8 cellular contexts compared by ENCODE assay signal in genomic region chr1:162276493-162276892, GRCh38.
DNase-seq lines count a peak whose midpoint lies in the region; TF ChIP-seq lines count a peak whose summit lies in the region.

No MANE protein-coding gene starts in this region.

- DNase-seq in NCI-H146 (lab: John Stamatoyannopoulos, UW) = peak; percentile 22
- DNase-seq in NCI-H146 treated with DMSO at 0.1 percent for 48 hours (lab: John Stamatoyannopoulos, UW; ENCODE audit: unreplicated experiment) = no peak
- DNase-seq in NCI-H2171 treated with DMSO at 0.1 percent for 48 hours (lab: John Stamatoyannopoulos, UW) = peak; percentile 35
- peak; percentile 66 for DNase-seq in MCF 10A (ENCODE audit: unreplicated experiment)
- peak; percentile 58 for DNase-seq in midbrain (lab: John Stamatoyannopoulos, UW)
- DNase-seq in activated naive CD4-positive, alpha-beta T cell treated with Interleukin-2 at 50 U/mL for 16 hours = no peak
- DNase-seq in retina = no peak
- no peak for DNase-seq in GF-D8 (lab: John Stamatoyannopoulos, UW)

- CTCF ChIA-PET in MCF 10A (lab: Yijun Ruan, JAX) = interaction anchor here (0.5 to 6.3 kb wide), 69 partner anchors 9 to 717 kb away, joined by 3 to 130 read pairs (median 4); partner anchors contain the start of genes NOS1AP and OLFML2B

- no peak overlapping the region for H3K27ac Mint-ChIP-seq in MCF 10A (ENCODE audit: low read depth, unreplicated experiment)

- H3K27me3 Mint-ChIP-seq in MCF 10A (ENCODE audit: insufficient read depth, unreplicated experiment) = no peaks in the 10 kb centered on the region

- intact Hi-C loops in MCF 10A (cut with micrococcal nuclease) = loop anchor here (1.0 kb wide), 3 partner anchors 116 to 484 kb away; no protein-coding TSS in a partner anchor

- peak; percentile 64 for TF ChIP-seq CTCF in MCF 10A (IDR thresholded peaks at IDR 0.05; ENCODE audit: unreplicated experiment)

- peaks cover 7% of the 10 kb centered on the region for H3K4me1 Mint-ChIP-seq in MCF 10A (ENCODE audit: insufficient read depth, unreplicated experiment)

- no peaks in the 10 kb centered on the region for H3K36me3 Mint-ChIP-seq in MCF 10A (ENCODE audit: insufficient read depth, unreplicated experiment)

- POLR2A ChIA-PET in MCF 10A (lab: Yijun Ruan, JAX) = interaction anchor here (0.7 to 1.1 kb wide), 2 partner anchors 220 to 265 kb away, joined by 3 to 5 read pairs; no protein-coding TSS in a partner anchor

- no TSS peak for BruUV-seq in MCF 10A (replicated peaks; lab: Mats Ljungman, UMichigan)

- H3K4me3 Mint-ChIP-seq in MCF 10A (ENCODE audit: unreplicated experiment) = no peak overlapping the region

- H3K9me3 Mint-ChIP-seq in MCF 10A (ENCODE audit: unreplicated experiment) = no peaks in the 10 kb centered on the region

Comparison
In these comparisons a context has a peak if more than half of its experiments do, and no peak if none do; other contexts are left out.
1. DNase-seq: peak in NCI-H146 (single experiment), NCI-H2171 treated with DMSO at 0.1 percent for 48 hours (single experiment), MCF 10A (single experiment) and midbrain (single experiment); none in NCI-H146 treated with DMSO at 0.1 percent for 48 hours (single experiment), activated naive CD4-positive, alpha-beta T cell treated with Interleukin-2 at 50 U/mL for 16 hours (single experiment), retina (single experiment) and GF-D8 (single experiment).